Comparison of ENCODE assay signal across 22 cellular contexts in the genomic region with DNA sequence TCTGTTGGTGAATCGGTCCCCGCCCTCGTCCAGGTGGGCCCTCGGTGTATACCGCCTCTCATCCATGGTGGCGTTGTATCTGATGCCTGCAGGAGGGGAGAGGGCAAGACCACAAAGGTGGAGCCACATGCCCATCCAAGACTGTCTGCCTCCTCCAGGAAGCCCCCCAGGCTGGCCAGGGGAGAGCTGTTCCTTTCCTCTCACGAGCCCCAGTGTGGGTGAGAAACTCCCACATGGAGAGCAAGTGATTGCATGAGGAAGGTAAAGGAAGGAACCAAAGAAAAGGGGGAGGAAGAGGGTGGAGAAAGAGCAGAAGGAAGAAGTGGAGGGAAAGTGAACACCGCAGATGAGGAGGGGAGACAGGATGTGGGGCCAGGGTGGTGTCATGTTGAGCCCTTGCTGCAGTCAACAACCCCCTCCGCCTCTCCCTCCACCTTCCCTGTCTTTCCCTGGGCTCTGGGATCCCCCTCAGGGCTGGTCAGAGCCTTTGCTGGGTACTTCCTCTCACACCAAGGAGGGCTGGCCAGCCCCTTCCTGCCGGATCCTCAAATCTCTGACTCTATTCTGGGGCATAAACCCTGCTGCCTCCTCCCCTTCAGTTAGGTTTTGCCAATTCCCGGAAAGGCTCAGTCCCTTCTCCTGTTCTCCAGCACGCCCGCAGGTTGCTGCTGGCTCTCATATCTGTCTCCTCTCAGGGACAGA. TPM values are rescaled to one million over a fixed set of nuclear protein-coding genes. Genes with fewer than 3 reads are reported as not detected.
A peak's percentile ranks its signal among the peaks of the same experiment; 100 is the strongest.
DNase-seq lines count a peak whose midpoint lies in the region; ATAC-seq and TF ChIP-seq lines count a peak whose summit lies in the region.
"Had no signal": no experiment of that assay in that cellular context is flagged by ENCODE, and none has a peak within 500 bp of the region (broad histone marks: within the 10 kb centered on the region; RNA-seq: fewer than 3 reads in every experiment).

No MANE protein-coding gene starts in this region.

- H3K27ac Mint-ChIP-seq in T-helper 17 cell: peak overlapping the region; percentile 86
- peak overlapping the region; percentile 16 for H3K27ac Mint-ChIP-seq in endodermal cell
- no peak overlapping the region for H3K27ac Mint-ChIP-seq in MCF 10A (ENCODE audit: low read depth, unreplicated experiment)

- intact Hi-C loops in MCF 10A (cut with micrococcal nuclease): no loop called here

- H3K79me2 ChIP-seq in DND-41 (ENCODE audit: insufficient read depth, low read length): no peaks in the 10 kb centered on the region

- H3K9me3 Mint-ChIP-seq in endodermal cell (no peaks in the 10 kb centered on the region), MCF 10A (ENCODE audit: unreplicated experiment) (no peaks in the 10 kb centered on the region)
- H3K9me3 Mint-ChIP-seq: naive B cell had no signal

- H3K27me3 Mint-ChIP-seq in T-helper 17 cell (peaks cover 39% of the 10 kb centered on the region), endodermal cell (ENCODE audit: insufficient read depth) (peaks cover 4% of the 10 kb centered on the region), MCF 10A (ENCODE audit: insufficient read depth, unreplicated experiment) (peaks cover 17% of the 10 kb centered on the region)

- CTCF ChIA-PET in MCF 10A (lab: Yijun Ruan, JAX): no interaction called here

- TF ChIP-seq CTCF in DND-41 (IDR thresholded peaks at IDR 0.05; ENCODE audit: borderline replicate concordance, extremely low read depth, low read length, poor library complexity, severe bottlenecking) (no peak), endodermal cell (conservative IDR thresholded peaks at IDR 0.05) (no peak), MCF 10A (IDR thresholded peaks at IDR 0.05; ENCODE audit: unreplicated experiment) (no peak)

- H4K20me1 ChIP-seq in BLaER1 (no peaks in the 10 kb centered on the region), DND-41 (ENCODE audit: insufficient read depth, low read length) (no peaks in the 10 kb centered on the region)

- no peak overlapping the region for H2AFZ ChIP-seq in DND-41 (ENCODE audit: low read depth, low read length)

- peaks cover 57% of the 10 kb centered on the region for H3K4me1 ChIP-seq in BLaER1
- H3K4me1 ChIP-seq in DND-41 (ENCODE audit: insufficient read depth, low read length): peaks cover 4% of the 10 kb centered on the region; the same call in 1 of the 2 replicates
- peaks cover 15% of the 10 kb centered on the region for H3K4me1 ChIP-seq in endodermal cell (ENCODE audit: control insufficient read depth, insufficient read depth, low read length)
- H3K4me1 ChIP-seq: BE2C, psoas muscle had no signal

- POLR2A ChIA-PET in MCF 10A (lab: Yijun Ruan, JAX): no interaction called here

- ATAC-seq in DND-41 (ENCODE audit: insufficient read depth, low read depth) (peak; percentile 47; the same call in 1 of the 3 replicates), T-helper 17 cell (no peak), GM21381 (IDR thresholded peaks at IDR 0.05; ENCODE audit: unreplicated experiment) (no peak)
- ATAC-seq: psoas muscle had no signal

- H3K9ac ChIP-seq in BLaER1 (no peak overlapping the region), DND-41 (ENCODE audit: low read depth, low read length) (no peak overlapping the region), endodermal cell (ENCODE audit: extremely low read depth, low read length, poor library complexity, severe bottlenecking) (no peak overlapping the region)

- 82 to 90% methylated on average over 4 to 13 of the region's 13 CpGs for WGBS in endodermal cell (ENCODE audit: insufficient coverage in 1 of 2, insufficient read length in 1 of 2), 2 experiments

- H3K27me3 ChIP-seq in BLaER1 (no peaks in the 10 kb centered on the region), DND-41 (ENCODE audit: insufficient read depth, low read length, poor library complexity) (no peaks in the 10 kb centered on the region), endodermal cell (ENCODE audit: control insufficient read depth, insufficient read depth, low read length, poor library complexity, severe bottlenecking) (no peaks in the 10 kb centered on the region)
- H3K27me3 ChIP-seq: BE2C, thyroid gland had no signal

- BruUV-seq in MCF 10A (replicated peaks; lab: Mats Ljungman, UMichigan): no TSS peak

- H3K9me3 ChIP-seq in BLaER1: no peaks in the 10 kb centered on the region
- H3K9me3 ChIP-seq in DND-41 (ENCODE audit: insufficient read depth, low read length, severe bottlenecking): no peaks in the 10 kb centered on the region
- no peaks in the 10 kb centered on the region for H3K9me3 ChIP-seq in T-helper 17 cell (ENCODE audit: control insufficient read depth, low read length, poor library complexity, severe bottlenecking)
- no peaks in the 10 kb centered on the region for H3K9me3 ChIP-seq in endodermal cell (ENCODE audit: control insufficient read depth, low read length)
- H3K9me3 ChIP-seq: BE2C, psoas muscle, spleen, thyroid gland had no signal

- H3K4me2 ChIP-seq in BLaER1: peak overlapping the region; percentile 58
- H3K4me2 ChIP-seq in DND-41 (ENCODE audit: insufficient read depth, low read length): no peak overlapping the region

- H3K4me3 ChIP-seq in BLaER1 (no peak overlapping the region), DND-41 (ENCODE audit: low read depth in 1 of 2, low read length in 2 of 2) (no peak overlapping the region), endodermal cell (ENCODE audit: low read length) (no peak overlapping the region)
- H3K4me3 ChIP-seq: lung, psoas muscle, spleen, thyroid gland had no signal

- H3K4me3 Mint-ChIP-seq in T-helper 17 cell (peak overlapping the region; percentile 78), endodermal cell (no peak overlapping the region), MCF 10A (ENCODE audit: unreplicated experiment) (no peak overlapping the region)
- H3K4me3 Mint-ChIP-seq: naive B cell had no signal

- H3K36me3 ChIP-seq in BLaER1 (no peaks in the 10 kb centered on the region), DND-41 (ENCODE audit: insufficient read depth, low read length) (no peaks in the 10 kb centered on the region), endodermal cell (ENCODE audit: control insufficient read depth, insufficient read depth, low read length) (no peaks in the 10 kb centered on the region)
- H3K36me3 ChIP-seq: BE2C, thyroid gland had no signal

- H3K27ac ChIP-seq in BLaER1: no peak overlapping the region
- H3K27ac ChIP-seq in DND-41 (ENCODE audit: low read length): no peak overlapping the region
- no peak overlapping the region for H3K27ac ChIP-seq in endodermal cell (ENCODE audit: low read depth, low read length)
- H3K27ac ChIP-seq: psoas muscle, RWPE1, spleen, thyroid gland had no signal

- DNase-seq in DND-41 (no peak), T-helper 17 cell (no peak), endodermal cell (no peak), inferior parietal cortex (ENCODE audit: extremely low spot score) (no peak), NCI-H748 (lab: John Stamatoyannopoulos, UW; ENCODE audit: unreplicated experiment) (no peak), MCF 10A (ENCODE audit: unreplicated experiment) (no peak)
- DNase-seq: activated CD4-positive, CD25-positive, alpha-beta regulatory T cell; BE2C; DMS 273 treated with DMSO at 0.1 percent for 48 hours; effector CD8-positive, alpha-beta T cell; KG1; naive B cell; NCI-H1417; NCI-H2171; NCI-H82; psoas muscle; spleen; thyroid gland had no signal

- H3K36me3 Mint-ChIP-seq in T-helper 17 cell (ENCODE audit: low read depth) (peaks cover 4% of the 10 kb centered on the region), endodermal cell (ENCODE audit: low read depth) (no peaks in the 10 kb centered on the region), MCF 10A (ENCODE audit: insufficient read depth, unreplicated experiment) (peaks cover 5% of the 10 kb centered on the region)
- H3K36me3 Mint-ChIP-seq: naive B cell had no signal

- H3K4me1 Mint-ChIP-seq in T-helper 17 cell (peaks cover 41% of the 10 kb centered on the region), endodermal cell (peaks cover 34% of the 10 kb centered on the region), MCF 10A (ENCODE audit: insufficient read depth, unreplicated experiment) (no peaks in the 10 kb centered on the region)
- H3K4me1 Mint-ChIP-seq: naive B cell had no signal

RNA-seq across cellular contexts. Expression of a gene that starts 49.3 kb away (rescaled TPM):
- 10 to 100 TPM; 62.4 to 73.0 TPM for total RNA-seq in T-helper 17 cell
- total RNA-seq in endodermal cell: 10 to 100 TPM; 65.4 to 67.9 TPM
- polyA plus RNA-seq in endodermal cell (2013, experiment 1 of 2): 36.2 TPM
- polyA plus RNA-seq in endodermal cell (2013, experiment 2 of 2): 34.3 TPM
- 50.7 and 70.2 TPM in 2 replicates for total RNA-seq in MCF 10A (2022)
